Comparison of ENCODE assay signal across 9 cellular contexts in genomic region chr5:67095346-67095871, GRCh38.
A peak's percentile ranks its signal among the peaks of the same experiment; 100 is the strongest.
DNase-seq lines count a peak whose midpoint lies in the region; ATAC-seq lines count a peak whose summit lies in the region.
"Had no signal": no experiment of that assay in that cellular context is flagged by ENCODE, and none has a peak within 500 bp of the region (broad histone marks: within the 10 kb centered on the region; RNA-seq: fewer than 3 reads in every experiment).

No MANE protein-coding gene starts in this region.

- H3K9me3 ChIP-seq in mucosa of rectum (ENCODE audit: control insufficient read depth in 2 of 2, low read length in 2 of 2): no peaks in the 10 kb centered on the region
- H3K9me3 ChIP-seq in naive thymus-derived CD4-positive, alpha-beta T cell (ENCODE audit: control insufficient read depth in 2 of 3, low read length in 3 of 3): no peaks in the 10 kb centered on the region

- peak overlapping the region in 1 of 2 donors; percentile 10 for H3K9ac ChIP-seq in mucosa of rectum (ENCODE audit: low read depth in 1 of 2, low read length in 2 of 2)

- peaks cover 0 to 12% (median 4%) of the 10 kb centered on the region in 7 donors for H3K4me1 Mint-ChIP-seq in naive thymus-derived CD4-positive, alpha-beta T cell

- no peak overlapping the region for H3K4me3 Mint-ChIP-seq in naive thymus-derived CD4-positive, alpha-beta T cell
- H3K4me3 Mint-ChIP-seq: effector memory CD8-positive, alpha-beta T cell; T-helper 17 cell had no signal

- peaks cover 7 to 19% of the 10 kb centered on the region in 2 donors for H3K4me1 ChIP-seq in mucosa of rectum (ENCODE audit: control insufficient read depth in 2 of 2, insufficient read depth in 2 of 2, low read length in 2 of 2)
- no peaks in the 10 kb centered on the region for H3K4me1 ChIP-seq in naive thymus-derived CD4-positive, alpha-beta T cell (ENCODE audit: control insufficient read depth in 2 of 2, insufficient read depth in 2 of 2, low read length in 2 of 2)

- peaks cover 0 to 2% (median 0%) of the 10 kb centered on the region in 11 donors for H3K9me3 Mint-ChIP-seq in naive thymus-derived CD4-positive, alpha-beta T cell
- H3K9me3 Mint-ChIP-seq: effector memory CD8-positive, alpha-beta T cell had no signal

- ATAC-seq in naive thymus-derived CD4-positive, alpha-beta T cell: no peak
- ATAC-seq: effector memory CD8-positive, alpha-beta T cell; T-helper 17 cell had no signal

- intact Hi-C loops in naive thymus-derived CD4-positive, alpha-beta T cell (cut with micrococcal nuclease): loop anchor here in 1 of 2 donors (5.0 kb wide), 1 partner anchor 108 kb away; no protein-coding TSS in a partner anchor

- H3K27me3 Mint-ChIP-seq in naive thymus-derived CD4-positive, alpha-beta T cell: no peaks in the 10 kb centered on the region
- H3K27me3 Mint-ChIP-seq: T-helper 17 cell had no signal

- DNase-seq in RPMI7951 (ENCODE audit: low read depth) (peak; percentile 28), fibroblast of peridontal ligament (ENCODE audit: extremely low read depth) (peak; percentile 65), ureter (ENCODE audit: low spot score) (peak; percentile 68), cortex of kidney (lab: John Stamatoyannopoulos, UW) (no peak)
- DNase-seq in naive thymus-derived CD4-positive, alpha-beta T cell: no peak
- DNase-seq in activated CD8-positive, alpha-beta memory T cell treated with anti-CD3 and anti-CD28 coated beads, Interleukin-2, amount 50 U/mL, for 48 hours: no peak
- DNase-seq: effector memory CD8-positive, alpha-beta T cell; T-helper 17 cell had no signal

- no peaks in the 10 kb centered on the region for H3K27me3 ChIP-seq in mucosa of rectum (ENCODE audit: control insufficient read depth in 2 of 2, insufficient read depth in 2 of 2, low read length in 2 of 2)
- no peaks in the 10 kb centered on the region for H3K27me3 ChIP-seq in naive thymus-derived CD4-positive, alpha-beta T cell (ENCODE audit: control insufficient read depth in 2 of 2, insufficient read depth in 2 of 2, low read length in 2 of 2)

- peak overlapping the region; percentile 66 to 73 for H3K27ac ChIP-seq in mucosa of rectum (ENCODE audit: low read depth in 2 of 2, low read length in 2 of 2)
- H3K27ac ChIP-seq in naive thymus-derived CD4-positive, alpha-beta T cell (ENCODE audit: low read depth, low read length): no peak overlapping the region

- no peak overlapping the region for H3K27ac Mint-ChIP-seq in naive thymus-derived CD4-positive, alpha-beta T cell
- H3K27ac Mint-ChIP-seq: effector memory CD8-positive, alpha-beta T cell; T-helper 17 cell had no signal

- H3K36me3 ChIP-seq in mucosa of rectum (ENCODE audit: control insufficient read depth in 2 of 2, insufficient read depth in 2 of 2, low read length in 2 of 2): peaks cover 0 to 3% of the 10 kb centered on the region in 2 donors
- H3K36me3 ChIP-seq in naive thymus-derived CD4-positive, alpha-beta T cell (ENCODE audit: control insufficient read depth in 2 of 3, insufficient read depth in 3 of 3, low read length in 3 of 3): peaks cover 0 to 12% (median 0%) of the 10 kb centered on the region in 3 experiments

- POLR2A ChIA-PET in naive thymus-derived CD4-positive, alpha-beta T cell (lab: Charles Lee): no interaction called here

- CTCF ChIA-PET in naive thymus-derived CD4-positive, alpha-beta T cell (lab: Charles Lee): interaction anchor here (0.6 kb wide), 1 partner anchor 28 kb away, joined by 5 read pairs; no protein-coding TSS in a partner anchor

- peak overlapping the region; percentile 17 to 34 for H3K4me3 ChIP-seq in mucosa of rectum (ENCODE audit: low read length in 2 of 2)
- H3K4me3 ChIP-seq in naive thymus-derived CD4-positive, alpha-beta T cell (ENCODE audit: low read length): no peak overlapping the region

- H3K36me3 Mint-ChIP-seq in naive thymus-derived CD4-positive, alpha-beta T cell: peaks cover 10 to 53% (median 24%) of the 10 kb centered on the region in 5 donors

Comparison
In these comparisons a context has a peak if more than half of its experiments do, and no peak if none do; other contexts are left out.
1. DNase-seq: peak in RPMI7951 (single experiment), fibroblast of peridontal ligament (single experiment) and ureter (single experiment); none in cortex of kidney (single experiment), naive thymus-derived CD4-positive, alpha-beta T cell (0 of 9) and activated CD8-positive, alpha-beta memory T cell treated with anti-CD3 and anti-CD28 coated beads, Interleukin-2, amount 50 U/mL, for 48 hours (single experiment).